ENCODE assay signal across 8 cellular contexts in the genomic region with DNA sequence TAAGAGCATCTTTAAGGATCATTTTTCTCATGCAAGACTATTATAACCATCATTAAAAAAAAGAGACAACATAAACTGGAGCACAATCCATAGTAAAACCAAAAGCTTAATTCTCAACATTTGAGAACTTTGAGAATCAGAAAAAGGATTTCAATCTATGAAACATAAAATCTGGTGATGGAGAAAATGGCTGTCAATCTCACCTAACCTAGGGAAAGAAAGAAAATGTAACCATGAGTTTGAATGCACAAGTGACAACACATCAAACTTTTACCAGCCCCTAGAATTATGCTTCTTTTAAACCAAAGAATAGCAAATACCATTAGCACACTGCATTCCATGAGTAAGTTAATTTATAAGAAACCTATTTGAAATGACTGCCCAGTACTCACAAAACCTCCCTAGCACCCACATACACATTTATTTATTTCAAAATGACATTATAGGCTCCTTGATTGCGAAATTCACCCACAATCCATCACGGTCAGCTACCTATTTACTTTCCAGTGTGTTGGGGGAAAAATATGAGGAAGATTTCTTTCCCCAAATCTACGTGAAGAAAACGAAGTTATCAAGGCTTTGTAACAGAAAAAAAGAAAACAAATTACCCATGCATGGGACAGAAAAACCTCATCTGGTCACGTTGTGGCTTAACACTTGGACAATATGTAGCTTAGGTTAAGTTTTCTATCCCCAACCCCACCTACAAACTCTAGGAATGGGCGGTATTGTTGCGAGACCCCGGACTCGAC. TPM values are rescaled to one million over a fixed set of nuclear protein-coding genes. Genes with fewer than 3 reads are reported as not detected.
A peak's percentile ranks its signal among the peaks of the same experiment; 100 is the strongest.
DNase-seq lines count a peak whose midpoint lies in the region; ATAC-seq and TF ChIP-seq lines count a peak whose summit lies in the region.

No MANE protein-coding gene starts in this region.

- no peaks in the 10 kb centered on the region for H3K36me3 Mint-ChIP-seq in mesothelial cell of epicardium

- H3K9ac ChIP-seq in MM.1S (ENCODE audit: low read length) (peak overlapping the region; percentile 94), mammary epithelial cell (ENCODE audit: insufficient read depth, low read length) (peak overlapping the region; percentile 97)

- no peaks in the 10 kb centered on the region for H3K9me3 Mint-ChIP-seq in mesothelial cell of epicardium

- CTCF ChIA-PET in mammary epithelial cell (lab: Charles Lee; ENCODE audit: low non-redundant PET), result no interaction called here

- H4K20me1 ChIP-seq in MM.1S (ENCODE audit: insufficient read depth, low read length) (no peaks in the 10 kb centered on the region; the same call in 1 of the 2 replicates), mammary epithelial cell (ENCODE audit: insufficient read depth, low read length) (no peaks in the 10 kb centered on the region)

- H3K79me2 ChIP-seq in MM.1S (ENCODE audit: low read length) (peaks cover 58% of the 10 kb centered on the region), mammary epithelial cell (ENCODE audit: insufficient read depth, low read length) (peaks cover 57% of the 10 kb centered on the region)

- peak overlapping the region; percentile 96 for H2AFZ ChIP-seq in MM.1S (ENCODE audit: low read length)
- peak overlapping the region; percentile 90 for H2AFZ ChIP-seq in mammary epithelial cell (ENCODE audit: low read depth, low read length)

- H3K9me3 ChIP-seq in MM.1S (replicated peaks; ENCODE audit: insufficient read depth, low read length) (no peaks in the 10 kb centered on the region), mammary epithelial cell (replicated peaks; ENCODE audit: insufficient read depth, low read length) (no peaks in the 10 kb centered on the region)

- in situ Hi-C loops in mammary epithelial cell (cut with MboI; ENCODE audit: low sequenced_read_pairs in 2 of 2), result no loop called here

- WGBS in mammary epithelial cell (ENCODE audit: low coverage, missing lambda C conversion rate), result 4% methylated on average over 6 of the region's 9 CpGs

- peak overlapping the region; percentile 54 for H3K4me2 ChIP-seq in MM.1S (ENCODE audit: low read depth, low read length)
- peak overlapping the region; percentile 78 for H3K4me2 ChIP-seq in mammary epithelial cell (ENCODE audit: insufficient read depth, low read depth, low read length)

- H3K4me1 ChIP-seq in MM.1S (ENCODE audit: low read length), result peaks cover 10% of the 10 kb centered on the region
- peaks cover 17% of the 10 kb centered on the region for H3K4me1 ChIP-seq in mammary epithelial cell (ENCODE audit: insufficient read depth, low read length)

- no peak for ATAC-seq in activated CD4-positive, CD25-positive, alpha-beta regulatory T cell treated with anti-CD3 and anti-CD28 coated beads, Interleukin-2, amount 50 U/mL, for 24 hours

- H3K27me3 Mint-ChIP-seq in mesothelial cell of epicardium (ENCODE audit: low read depth), result no peaks in the 10 kb centered on the region

- dilution Hi-C loops in mammary epithelial cell (cut with HindIII; ENCODE audit: low sequenced_read_pairs), result no loop called here

- TSS peak; percentile 22 for BruUV-seq in mammary epithelial cell (replicated peaks; lab: Mats Ljungman, UMichigan)

- peak overlapping the region; percentile 97 for H3K4me3 ChIP-seq in MM.1S (ENCODE audit: low read length)
- H3K4me3 ChIP-seq in mammary epithelial cell (replicated peaks in 1 of 3; ENCODE audit: insufficient read depth in 1 of 3, low read depth in 2 of 3, low read length in 3 of 3), result peak overlapping the region; percentile 78 to 97 (median 95)

- TF ChIP-seq CTCF in MM.1S (IDR thresholded peaks at IDR 0.05; ENCODE audit: low read length), result no peak
- no peak for TF ChIP-seq CTCF in mammary epithelial cell (conservative IDR thresholded peaks at IDR 0.05 in 1 of 2, IDR thresholded peaks at IDR 0.05 in 1 of 2; ENCODE audit: extremely low read depth in 1 of 2, insufficient read depth in 1 of 2, low read depth in 1 of 2, low read length in 2 of 2)
- TF ChIP-seq CTCF in mesothelial cell of epicardium (IDR thresholded peaks at IDR 0.05; ENCODE audit: unreplicated experiment), result no peak

- H3K4me1 Mint-ChIP-seq in mesothelial cell of epicardium, result peaks cover 33% of the 10 kb centered on the region

- intact Hi-C loops in mammary epithelial cell (cut with micrococcal nuclease), result loop anchor here (5.0 kb wide), 1 partner anchor 202 kb away; no protein-coding TSS in a partner anchor

- H3K27ac ChIP-seq in MM.1S (ENCODE audit: low read length), result peak overlapping the region; percentile 95; the same call in 1 of the 2 replicates
- peak overlapping the region; percentile 89 for H3K27ac ChIP-seq in mammary epithelial cell (ENCODE audit: insufficient read depth, low read depth, low read length)

- H3K27me3 ChIP-seq in MM.1S (replicated peaks; ENCODE audit: insufficient read depth, low read length) (no peaks in the 10 kb centered on the region), mammary epithelial cell (ENCODE audit: insufficient read depth, low read length) (no peaks in the 10 kb centered on the region)

- H3K36me3 ChIP-seq in MM.1S (replicated peaks; ENCODE audit: insufficient read depth, low read length), result 0 out of 2 replicates have a peak, but pooled peaks cover 3% of the 10 kb centered on the region
- peaks cover 2% of the 10 kb centered on the region for H3K36me3 ChIP-seq in mammary epithelial cell (ENCODE audit: insufficient read depth, low read length)

- peak overlapping the region; percentile 100 for H3K4me3 Mint-ChIP-seq in mesothelial cell of epicardium

- H3K9me2 ChIP-seq in MM.1S (replicated peaks; ENCODE audit: insufficient read depth, low read length), result no peaks in the 10 kb centered on the region

- peaks cover 3% of the 10 kb centered on the region; the same call in 1 of the 2 replicates for H3F3A ChIP-seq in MM.1S (ENCODE audit: insufficient read depth, low read length)

- H3K27ac Mint-ChIP-seq in mesothelial cell of epicardium, result peak overlapping the region; percentile 99

- DNase-seq in ELR (ENCODE audit: low read depth) (peak; percentile 56), MM.1S (no peak), mammary epithelial cell (no peak), mesothelial cell of epicardium (ENCODE audit: low spot score in 2 of 2, unreplicated experiment in 2 of 2) (no peak), hypothalamus (lab: John Stamatoyannopoulos, UW) (no peak), islet precursor cell (no peak), DMS114 treated with DMSO at 0.1 percent for 48 hours (lab: John Stamatoyannopoulos, UW; ENCODE audit: unreplicated experiment) (no peak)

RNA-seq across cellular contexts. Expression of a gene that starts 0.8 kb away (rescaled TPM):
- 100 to 1,000 TPM in 1 of 2 donors, 10 to 100 TPM in 1; 89.2 to 100 TPM for total RNA-seq in mammary epithelial cell
- 38.2 TPM for polyA plus RNA-seq in mammary epithelial cell
- 93.8 TPM for polyA minus RNA-seq in mammary epithelial cell
- 45.6 to 48.3 TPM (median 47.7 TPM) in 3 replicates for total RNA-seq in mesothelial cell of epicardium
